Comparison of ENCODE assay signal across 9 cellular contexts in genomic region chr14:97219356-97220017, GRCh38.
DNase-seq lines count a peak whose midpoint lies in the region; ATAC-seq, FAIRE-seq and TF ChIP-seq lines count a peak whose summit lies in the region.
"Had no signal": no experiment of that assay in that cellular context is flagged by ENCODE, and none has a peak within 500 bp of the region (broad histone marks: within the 10 kb centered on the region; RNA-seq: fewer than 3 reads in every experiment).

No MANE protein-coding gene starts in this region.

- no peak for ATAC-seq in pancreas

- H3K23ac ChIP-seq in trophoblast cell (ENCODE audit: low read length) = no peak overlapping the region

- peak overlapping the region; percentile 24 for H3K4me3 ChIP-seq in GM12865 (ENCODE audit: low read depth, low read length)
- H3K4me3 ChIP-seq in endodermal cell (ENCODE audit: low read length) = peak overlapping the region; percentile 81
- H3K4me3 ChIP-seq in trophoblast cell (ENCODE audit: low read depth, low read length) = no peak overlapping the region
- H3K4me3 ChIP-seq in pancreas = peak overlapping the region in 1 of 4 donors; percentile 24

- no peak overlapping the region for H2BK5ac ChIP-seq in trophoblast cell (ENCODE audit: low read depth, low read length, poor library complexity)

- H3K27me3 ChIP-seq in endodermal cell (ENCODE audit: control insufficient read depth, insufficient read depth, low read length, poor library complexity, severe bottlenecking) (peaks cover 44% of the 10 kb centered on the region), trophoblast cell (ENCODE audit: insufficient read depth, low read length) (peaks cover 12% of the 10 kb centered on the region), pancreas (peaks cover 0 to 16% (median 5%) of the 10 kb centered on the region in 4 donors)
- H3K27me3 ChIP-seq: vagina had no signal

- H3K4me2 ChIP-seq in trophoblast cell (ENCODE audit: low read length) = peak overlapping the region; percentile 77

- H2AFZ ChIP-seq in trophoblast cell (ENCODE audit: insufficient read depth, low read length, poor library complexity) = peak overlapping the region; percentile 75

- no peaks in the 10 kb centered on the region for H3K36me3 Mint-ChIP-seq in activated CD4-positive, alpha-beta T cell treated with anti-CD3 and anti-CD28 coated beads, Interleukin-2, amount 10 ng/mL, durations not matched to agents 7 days and 5 days (ENCODE audit: low read depth)
- no peaks in the 10 kb centered on the region for H3K36me3 Mint-ChIP-seq in endodermal cell (ENCODE audit: low read depth)

- H3K9ac ChIP-seq in endodermal cell (ENCODE audit: extremely low read depth, low read length, poor library complexity, severe bottlenecking) (peak overlapping the region; percentile 53), trophoblast cell (ENCODE audit: low read length) (no peak overlapping the region)

- no peak overlapping the region for H4K12ac ChIP-seq in trophoblast cell (ENCODE audit: low read depth, low read length)

- peak overlapping the region; percentile 51 for H3K27ac Mint-ChIP-seq in activated CD4-positive, alpha-beta T cell treated with anti-CD3 and anti-CD28 coated beads, Interleukin-2, amount 10 ng/mL, durations not matched to agents 7 days and 5 days
- no peak overlapping the region for H3K27ac Mint-ChIP-seq in endodermal cell

- H3K4me3 Mint-ChIP-seq in activated CD4-positive, alpha-beta T cell treated with anti-CD3 and anti-CD28 coated beads, Interleukin-2, amount 10 ng/mL, durations not matched to agents 7 days and 5 days = peak overlapping the region; percentile 71
- H3K4me3 Mint-ChIP-seq in endodermal cell = peak overlapping the region; percentile 64

- H3K14ac ChIP-seq in trophoblast cell (ENCODE audit: low read length) = no peak overlapping the region

- no peak overlapping the region for H2BK120ac ChIP-seq in trophoblast cell (ENCODE audit: insufficient read depth, low read length, poor library complexity)

- H3K9me3 Mint-ChIP-seq in activated CD4-positive, alpha-beta T cell treated with anti-CD3 and anti-CD28 coated beads, Interleukin-2, amount 10 ng/mL, durations not matched to agents 7 days and 5 days = no peaks in the 10 kb centered on the region
- no peaks in the 10 kb centered on the region for H3K9me3 Mint-ChIP-seq in endodermal cell

- POLR2A ChIA-PET in activated CD4-positive, alpha-beta T cell treated with anti-CD3 and anti-CD28 coated beads, Interleukin-2, amount 10 ng/mL, durations not matched to agents 7 days and 5 days (lab: Charles Lee) = no interaction called here

- H2BK12ac ChIP-seq in trophoblast cell (ENCODE audit: low read length) = no peak overlapping the region

- H3K27ac ChIP-seq in endodermal cell (ENCODE audit: low read depth, low read length) (no peak overlapping the region), trophoblast cell (ENCODE audit: low read depth, low read length) (no peak overlapping the region), pancreas (no peak overlapping the region)
- H3K27ac ChIP-seq: vagina had no signal

- no peaks in the 10 kb centered on the region for H3K36me3 ChIP-seq in endodermal cell (ENCODE audit: control insufficient read depth, insufficient read depth, low read length)
- H3K36me3 ChIP-seq in trophoblast cell (ENCODE audit: control insufficient read depth in 1 of 2, insufficient read depth in 2 of 2, low read length in 2 of 2) = no peaks in the 10 kb centered on the region
- no peaks in the 10 kb centered on the region for H3K36me3 ChIP-seq in pancreas
- H3K36me3 ChIP-seq: vagina had no signal

- CTCF ChIA-PET in activated CD4-positive, alpha-beta T cell treated with anti-CD3 and anti-CD28 coated beads, Interleukin-2, amount 10 ng/mL, durations not matched to agents 7 days and 5 days (lab: Charles Lee) = interaction anchor here (0.6 kb wide), 1 partner anchor 12 kb away, joined by 3 read pairs; no protein-coding TSS in a partner anchor

- no peaks in the 10 kb centered on the region for H3K4me1 ChIP-seq in endodermal cell (ENCODE audit: control insufficient read depth, insufficient read depth, low read length)
- peaks cover 3 to 9% of the 10 kb centered on the region in 2 experiments for H3K4me1 ChIP-seq in trophoblast cell (ENCODE audit: control insufficient read depth in 1 of 2, insufficient read depth in 2 of 2, low read length in 2 of 2)
- peaks cover 0 to 7% (median 0%) of the 10 kb centered on the region in 3 donors for H3K4me1 ChIP-seq in pancreas

- H3K9me3 ChIP-seq in endodermal cell (ENCODE audit: control insufficient read depth, low read length) = no peaks in the 10 kb centered on the region
- no peaks in the 10 kb centered on the region for H3K9me3 ChIP-seq in trophoblast cell (ENCODE audit: insufficient read depth, low read depth, low read length)
- H3K9me3 ChIP-seq in pancreas = no peaks in the 10 kb centered on the region
- H3K9me3 ChIP-seq: vagina had no signal

- no peak overlapping the region for H3K18ac ChIP-seq in trophoblast cell (ENCODE audit: low read length)

- H3K4ac ChIP-seq in trophoblast cell (ENCODE audit: low read depth, low read length) = no peak overlapping the region

- intact Hi-C loops in pancreas (cut with DNase I) = no loop called here

- peaks cover 21% of the 10 kb centered on the region for H3K27me3 Mint-ChIP-seq in activated CD4-positive, alpha-beta T cell treated with anti-CD3 and anti-CD28 coated beads, Interleukin-2, amount 10 ng/mL, durations not matched to agents 7 days and 5 days
- peaks cover 34% of the 10 kb centered on the region for H3K27me3 Mint-ChIP-seq in endodermal cell (ENCODE audit: insufficient read depth)

- peaks cover 26% of the 10 kb centered on the region for H3K4me1 Mint-ChIP-seq in activated CD4-positive, alpha-beta T cell treated with anti-CD3 and anti-CD28 coated beads, Interleukin-2, amount 10 ng/mL, durations not matched to agents 7 days and 5 days
- peaks cover 7% of the 10 kb centered on the region for H3K4me1 Mint-ChIP-seq in endodermal cell

- H3K79me2 ChIP-seq in trophoblast cell (ENCODE audit: control insufficient read depth, insufficient read depth, low read length, poor library complexity) = no peaks in the 10 kb centered on the region

- no peak for FAIRE-seq in pancreas (lab: Jason Lieb, UNC)

- 32 to 71% methylated on average over 4 to 35 of the region's 35 CpGs for WGBS in endodermal cell (ENCODE audit: insufficient coverage in 1 of 2, insufficient read length in 1 of 2), 2 experiments
- no CpG with 5 or more reads among the region's 35 CpGs for WGBS in trophoblast cell (ENCODE audit: extremely low coverage, insufficient coverage, insufficient read length)
- WGBS in pancreas, 2 donors = 7 to 9% methylated on average over 35 of the region's 35 CpGs

- no peak overlapping the region for H2AK5ac ChIP-seq in trophoblast cell (ENCODE audit: low read length)

- no peak for TF ChIP-seq CTCF in GM12865 (IDR thresholded peaks at IDR 0.05; ENCODE audit: insufficient read depth, low read depth, low read length, missing control alignments)
- TF ChIP-seq CTCF in endodermal cell (conservative IDR thresholded peaks at IDR 0.05) = no peak
- no peak for TF ChIP-seq CTCF in pancreas (IDR thresholded peaks at IDR 0.05)

- H4K8ac ChIP-seq in trophoblast cell (ENCODE audit: low read depth, low read length) = no peak overlapping the region

- DNase-seq in GM12865 (ENCODE audit: low read depth) = no peak
- no peak for DNase-seq in activated CD4-positive, alpha-beta T cell treated with anti-CD3 and anti-CD28 coated beads, Interleukin-2, amount 10 ng/mL, durations not matched to agents 7 days and 5 days
- DNase-seq in endodermal cell = no peak
- DNase-seq in trophoblast cell = no peak
- DNase-seq in HT-29 (ENCODE audit: low spot score) = no peak
- DNase-seq in pancreas = no peak
- no peak for DNase-seq in NCI-H146 (lab: John Stamatoyannopoulos, UW)
- DNase-seq in middle frontal gyrus (ENCODE audit: extremely low spot score, low spot score) = no peak

- no peak overlapping the region for H4K91ac ChIP-seq in trophoblast cell (ENCODE audit: low read depth, low read length)

- H3K79me1 ChIP-seq in trophoblast cell (ENCODE audit: low read length) = no peaks in the 10 kb centered on the region
